In the genomic region with DNA sequence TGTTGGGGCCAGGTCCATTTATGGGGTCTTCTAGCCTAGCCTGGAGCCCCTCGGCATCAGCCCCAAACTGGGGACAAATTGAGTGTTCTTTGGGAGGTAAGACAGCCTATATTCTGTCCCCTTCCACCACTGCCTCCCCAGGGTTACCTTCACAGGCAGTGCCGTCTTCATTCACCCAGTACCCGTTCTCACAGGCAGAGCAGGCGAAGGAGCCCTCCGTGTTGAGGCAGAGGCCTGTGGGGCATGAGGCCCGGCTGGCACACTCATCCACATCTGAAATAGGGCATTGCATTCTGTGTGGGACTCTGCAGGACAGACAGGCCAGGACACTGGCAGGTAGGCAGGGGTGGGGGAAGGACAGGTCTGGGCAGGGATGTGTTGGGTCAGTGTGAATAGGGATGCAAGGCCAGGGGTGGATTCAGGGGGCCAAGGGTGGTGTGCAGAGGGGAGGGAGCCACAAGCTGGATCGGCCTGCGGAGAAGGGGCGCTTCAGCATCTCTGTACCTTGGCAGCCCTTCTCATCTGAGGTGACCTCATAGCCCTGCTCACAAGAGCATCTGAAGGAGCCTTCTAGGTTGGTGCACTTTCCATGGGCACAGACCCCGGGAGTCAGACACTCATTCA, we compare ENCODE assay signal across 31 cellular contexts. TPM values are rescaled to one million over a fixed set of nuclear protein-coding genes. Genes with fewer than 3 reads are reported as not detected.
A peak's percentile ranks its signal among the peaks of the same experiment; 100 is the strongest.
DNase-seq lines count a peak whose midpoint lies in the region; ATAC-seq, FAIRE-seq and TF ChIP-seq lines count a peak whose summit lies in the region.
"Had no signal": no experiment of that assay in that cellular context is flagged by ENCODE, and none has a peak within 500 bp of the region (broad histone marks: within the 10 kb centered on the region; RNA-seq: fewer than 3 reads in every experiment).

No MANE protein-coding gene starts in this region.

- no peaks in the 10 kb centered on the region for H3K27me3 ChIP-seq in astrocyte (ENCODE audit: insufficient read depth, low read length)
- H3K27me3 ChIP-seq in lower lobe of right lung (ENCODE audit: low read depth) = no peaks in the 10 kb centered on the region
- H3K27me3 ChIP-seq in thoracic aorta (replicated peaks; ENCODE audit: insufficient read depth) = no peaks in the 10 kb centered on the region
- H3K27me3 ChIP-seq: foreskin keratinocyte, hepatocyte, right atrium auricular region had no signal

- intact Hi-C loops in lower lobe of right lung (cut with DNase I) = no loop called here

- H3K4me2 ChIP-seq in astrocyte (ENCODE audit: low read length) = peak overlapping the region; percentile 58
- H3K4me2 ChIP-seq: hepatocyte, SK-N-SH had no signal

- no peak overlapping the region for H2AFZ ChIP-seq in astrocyte (ENCODE audit: low read depth, low read length)
- H2AFZ ChIP-seq: hepatocyte had no signal

- H3K27ac ChIP-seq in astrocyte (ENCODE audit: low read depth, low read length) = peak overlapping the region; percentile 73
- H3K27ac ChIP-seq in lower lobe of right lung = no peak overlapping the region
- peak overlapping the region; percentile 70 to 82 for H3K27ac ChIP-seq in thoracic aorta
- H3K27ac ChIP-seq: dorsolateral prefrontal cortex, hepatocyte, stomach, WERI-Rb-1 had no signal

- no peak overlapping the region for H3K27ac Mint-ChIP-seq in astrocyte (ENCODE audit: unreplicated experiment)
- H3K27ac Mint-ChIP-seq: activated T-helper 2 cell treated with anti-CD3 and anti-CD28 coated beads, Interferon-gamma antibody, Interleukin-2, Interleukin-4, amounts not matched to agents 10 μg/mL and 5 μg/mL and 100 μg/mL, durations not matched to agents 14 hours and 24 hours and 36 hours; B cell; T-helper 2 cell treated with Interferon-gamma antibody and Interleukin-4, amounts not matched to agents 5 μg/mL and 100 μg/mL, for 36 hours; type B pancreatic cell had no signal

- peaks cover 8% of the 10 kb centered on the region for H3K27me3 Mint-ChIP-seq in astrocyte (ENCODE audit: low read depth, unreplicated experiment)

- peaks cover 21% of the 10 kb centered on the region for H3K4me1 Mint-ChIP-seq in astrocyte (ENCODE audit: low read depth, unreplicated experiment)

- no peak for FAIRE-seq in astrocyte (lab: Jason Lieb, UNC)
- FAIRE-seq: GM12891, GM19239, islet of Langerhans had no signal

- H3K4me3 Mint-ChIP-seq in astrocyte (ENCODE audit: unreplicated experiment) = no peak overlapping the region
- H3K4me3 Mint-ChIP-seq: B cell; T-helper 2 cell treated with Interferon-gamma antibody and Interleukin-4, amounts not matched to agents 5 μg/mL and 100 μg/mL, for 36 hours; type B pancreatic cell had no signal

- peaks cover 3% of the 10 kb centered on the region for H3K9me3 Mint-ChIP-seq in astrocyte (ENCODE audit: unreplicated experiment)
- H3K9me3 Mint-ChIP-seq: activated T-helper 2 cell treated with anti-CD3 and anti-CD28 coated beads, Interferon-gamma antibody, Interleukin-2, Interleukin-4, amounts not matched to agents 10 μg/mL and 5 μg/mL and 100 μg/mL, durations not matched to agents 14 hours and 24 hours and 36 hours; T-helper 2 cell treated with Interferon-gamma antibody and Interleukin-4, amounts not matched to agents 5 μg/mL and 100 μg/mL, for 36 hours; type B pancreatic cell had no signal

- peaks cover 42% of the 10 kb centered on the region for H3K36me3 Mint-ChIP-seq in astrocyte (ENCODE audit: low read depth, unreplicated experiment)
- H3K36me3 Mint-ChIP-seq: type B pancreatic cell had no signal

- H3K36me3 ChIP-seq in astrocyte (ENCODE audit: insufficient read depth, low read length) (peaks cover 13% of the 10 kb centered on the region), lower lobe of right lung (no peaks in the 10 kb centered on the region), thoracic aorta (peaks cover 66% of the 10 kb centered on the region)
- H3K36me3 ChIP-seq: WERI-Rb-1 had no signal

- no peak for ATAC-seq in lower lobe of right lung
- ATAC-seq in thoracic aorta (ENCODE audit: insufficient number of reproducible peaks, low FRiP score, low read depth) = no peak
- no peak for ATAC-seq in GM21528 (IDR thresholded peaks at IDR 0.05; ENCODE audit: low FRiP score, unreplicated experiment)
- ATAC-seq: foreskin keratinocyte had no signal

- no peaks in the 10 kb centered on the region for H3K79me2 ChIP-seq in astrocyte (ENCODE audit: insufficient read depth, low read length)
- H3K79me2 ChIP-seq: hepatocyte had no signal

- peak; percentile 57 for DNase-seq in activated effector memory CD4-positive, alpha-beta T cell treated with anti-CD3 and anti-CD28 coated beads, Interleukin-2, amount 50 U/mL, for 16 hours
- DNase-seq in activated effector memory CD4-positive, alpha-beta T cell treated with Interleukin-2 at 50 U/mL for 16 hours = no peak
- no peak for DNase-seq in astrocyte (ENCODE audit: low read depth)
- peak; percentile 28 for DNase-seq in lower lobe of right lung
- DNase-seq in thoracic aorta (ENCODE audit: low spot score) = no peak
- DNase-seq in D341Med (ENCODE audit: low spot score) = no peak
- DNase-seq in iPS-NIHi7 (ENCODE audit: extremely low spot score) = no peak
- DNase-seq: 8988T; activated CD8-positive, alpha-beta memory T cell treated with anti-CD3 and anti-CD28 coated beads, Interleukin-2, amount 50 U/mL, for 4 hours; foreskin keratinocyte; GOT3; MM.1S; NCI-H1417 treated with DMSO at 0.1 percent for 48 hours; NCI-H524 treated with DMSO at 0.1 percent for 48 hours; nucleus accumbens; SK-N-SH; stimulated activated CD4-positive, alpha-beta T cell treated with anti-CD3 and anti-CD28 coated beads, Interleukin-15, amount 100 ng/mL, for 24 hours; stomach; WERI-Rb-1 had no signal

- H3K4me3 ChIP-seq in astrocyte (ENCODE audit: insufficient read depth, low read depth, low read length) (no peak overlapping the region), lower lobe of right lung (no peak overlapping the region), thoracic aorta (no peak overlapping the region)
- H3K4me3 ChIP-seq: dorsolateral prefrontal cortex, hepatocyte, right atrium auricular region, stomach had no signal

- H3K4me1 ChIP-seq in astrocyte (ENCODE audit: insufficient read depth, low read length) (peaks cover 36% of the 10 kb centered on the region), lower lobe of right lung (peaks cover 12% of the 10 kb centered on the region), thoracic aorta (ENCODE audit: control insufficient read depth in 1 of 2, low read depth in 2 of 2) (peaks cover 19 to 46% of the 10 kb centered on the region in 2 donors)
- H3K4me1 ChIP-seq: Caco-2 had no signal

- H3K9ac ChIP-seq in astrocyte (ENCODE audit: low read length) = peak overlapping the region; percentile 56
- H3K9ac ChIP-seq: SK-N-SH had no signal

- H4K20me1 ChIP-seq in astrocyte (ENCODE audit: insufficient read depth, low read length) = no peaks in the 10 kb centered on the region

- H3K9me3 ChIP-seq in astrocyte (ENCODE audit: insufficient read depth, low read depth, low read length) = no peaks in the 10 kb centered on the region
- no peaks in the 10 kb centered on the region for H3K9me3 ChIP-seq in lower lobe of right lung
- no peaks in the 10 kb centered on the region for H3K9me3 ChIP-seq in thoracic aorta
- H3K9me3 ChIP-seq: Caco-2, right atrium auricular region, SK-N-SH, stomach had no signal

- TF ChIP-seq CTCF in astrocyte (IDR thresholded peaks at IDR 0.05; ENCODE audit: insufficient read depth, low read depth, low read length) (no peak), lower lobe of right lung (IDR thresholded peaks at IDR 0.05) (no peak), thoracic aorta (IDR thresholded peaks at IDR 0.05) (no peak)

RNA-seq across cellular contexts. Expression of a gene that starts 16.1 kb away (rescaled TPM):
- total RNA-seq in astrocyte = 21.2 and 23.6 TPM in 2 replicates
- 23.4 TPM for total RNA-seq in lower lobe of right lung
- total RNA-seq in thoracic aorta = 10 to 100 TPM in 1 of 2 donors, 1 to 10 TPM in 1; 6.5 to 22.2 TPM

RNA-seq across cellular contexts. Expression of a gene that starts 16.6 kb away (rescaled TPM):
- 134 and 178 TPM in 2 replicates for total RNA-seq in astrocyte
- total RNA-seq in lower lobe of right lung = 670 TPM
- 100 to 1,000 TPM; 406 to 455 TPM for total RNA-seq in thoracic aorta

Comparison
In these comparisons a context has a peak if more than half of its experiments do, and no peak if none do; other contexts are left out.
1. DNase-seq: peak in activated effector memory CD4-positive, alpha-beta T cell treated with anti-CD3 and anti-CD28 coated beads, Interleukin-2, amount 50 U/mL, for 16 hours (single experiment) and lower lobe of right lung (single experiment); none in activated effector memory CD4-positive, alpha-beta T cell treated with Interleukin-2 at 50 U/mL for 16 hours (single experiment), astrocyte (single experiment), thoracic aorta (single experiment), D341Med (single experiment) and iPS-NIHi7 (single experiment).